8 cellular contexts compared by ENCODE assay signal in the genomic region with DNA sequence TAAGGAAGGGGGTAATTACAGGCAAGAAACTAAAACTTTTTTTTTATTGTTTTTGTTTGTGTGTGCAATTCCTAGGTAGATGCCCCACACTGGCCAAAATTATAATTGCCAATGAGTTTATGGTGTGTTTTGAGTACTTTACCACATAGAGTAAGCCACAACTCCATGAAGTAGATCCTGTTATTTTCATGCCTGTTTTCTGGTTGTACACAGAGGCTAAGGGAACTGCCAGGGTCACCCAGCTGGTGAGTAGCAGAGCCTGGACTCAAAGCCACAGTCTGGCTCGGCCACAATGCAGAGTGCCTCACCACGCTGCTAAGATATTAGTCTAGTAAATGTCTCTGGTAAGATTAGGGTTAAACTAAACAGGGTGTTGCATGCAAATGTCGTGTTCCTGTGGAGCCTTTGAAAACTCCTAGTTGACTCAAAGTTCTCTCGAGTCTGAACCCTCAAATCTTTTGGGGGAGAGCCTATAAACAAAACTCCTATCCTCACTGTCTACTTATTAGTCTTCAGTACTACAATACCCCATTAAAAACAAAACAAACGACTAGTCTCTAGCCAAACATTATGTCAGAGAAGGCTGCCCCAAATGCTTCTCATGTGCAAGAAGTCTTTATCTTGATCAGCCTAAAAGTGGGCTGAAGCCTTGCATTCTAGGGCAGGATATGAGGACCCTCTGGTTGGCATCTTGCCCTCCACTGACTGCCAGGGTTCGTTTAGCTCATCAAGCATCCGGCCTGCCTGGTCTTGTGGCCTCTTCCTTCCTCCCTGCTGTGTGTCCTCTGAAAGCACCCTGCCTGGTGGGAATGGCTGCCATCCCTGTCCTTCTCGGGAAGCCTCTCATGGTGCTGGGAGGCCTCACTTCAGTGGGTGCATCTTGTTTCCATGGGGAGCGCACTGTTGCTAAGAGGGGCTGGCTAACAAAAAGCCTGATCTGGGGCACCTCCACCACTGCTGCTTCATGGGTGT. TPM values are rescaled to one million over a fixed set of nuclear protein-coding genes. Genes with fewer than 3 reads are reported as not detected.
DNase-seq lines count a peak whose midpoint lies in the region; ATAC-seq and TF ChIP-seq lines count a peak whose summit lies in the region.

No MANE protein-coding gene starts in this region.

- H3K9me3 ChIP-seq in heart left ventricle (no peaks in the 10 kb centered on the region), upper lobe of left lung (no peaks in the 10 kb centered on the region)

- no peak for TF ChIP-seq EP300 in upper lobe of left lung (IDR thresholded peaks at IDR 0.05)

- TF ChIP-seq POLR2A in heart left ventricle (IDR thresholded peaks at IDR 0.05): no peak
- no peak for TF ChIP-seq POLR2A in upper lobe of left lung (IDR thresholded peaks at IDR 0.05)

- H3K4me3 ChIP-seq in heart left ventricle: no peak overlapping the region
- no peak overlapping the region for H3K4me3 ChIP-seq in upper lobe of left lung

- H3K4me1 ChIP-seq in heart left ventricle (peaks cover 0 to 79% (median 40%) of the 10 kb centered on the region in 12 donors), upper lobe of left lung (peaks cover 50 to 73% (median 52%) of the 10 kb centered on the region in 4 donors)

- TF ChIP-seq CTCF in heart left ventricle (IDR thresholded peaks at IDR 0.05): no peak
- no peak for TF ChIP-seq CTCF in upper lobe of left lung (IDR thresholded peaks at IDR 0.05)

- 42 to 51% (median 47%) methylated on average over 9 of the region's 9 CpGs for WGBS in heart left ventricle, 4 donors
- 36 to 39% methylated on average over 9 of the region's 9 CpGs for WGBS in upper lobe of left lung, 2 donors

- intact Hi-C loops in heart left ventricle (cut with DNase I): no loop called here
- intact Hi-C loops in cardiac septum (cut with DNase I): no loop called here

- H3K36me3 ChIP-seq in heart left ventricle (no peaks in the 10 kb centered on the region), upper lobe of left lung (no peaks in the 10 kb centered on the region)

- DNase-seq in heart left ventricle (peak; percentile 44 to 76 (median 66)), cardiac septum (ENCODE audit: low spot score) (no peak), foreskin melanocyte (peak; percentile 67), upper lobe of left lung (peak in 1 of 2 donors; percentile 63), 8988T (no peak)
- no peak for DNase-seq in stimulated activated naive CD4-positive, alpha-beta T cell (lab: John Stamatoyannopoulos, UW)

- no peak for ATAC-seq in heart left ventricle
- ATAC-seq in HG03571 (IDR thresholded peaks at IDR 0.05; ENCODE audit: unreplicated experiment): peak; percentile 24
- ATAC-seq in upper lobe of left lung (ENCODE audit: low FRiP score in 2 of 2): no peak
- ATAC-seq in GM19397 (IDR thresholded peaks at IDR 0.05; ENCODE audit: unreplicated experiment): no peak

- H3K27me3 ChIP-seq in heart left ventricle (no peaks in the 10 kb centered on the region), upper lobe of left lung (no peaks in the 10 kb centered on the region)

- H3K27ac ChIP-seq in heart left ventricle (peak overlapping the region in 8 of 12 donors; percentile 2 to 71 (median 10)), upper lobe of left lung (peak overlapping the region; percentile 25 to 68 (median 34))

RNA-seq across cellular contexts. Expression of a gene that starts 4.2 kb away (rescaled TPM):
- total RNA-seq in heart left ventricle (10 to 100 TPM; 40.4 to 79.9 (median 48.2) TPM), cardiac septum (49.2 TPM), upper lobe of left lung (100 to 1,000 TPM in 1 of 6 donors, 10 to 100 TPM in 5; 49.9 to 108 (median 63.8) TPM)
- 10 to 100 TPM; 33.4 to 51.5 TPM for polyA plus RNA-seq in heart left ventricle

Comparison
In these comparisons a context has a peak if more than half of its experiments do, and no peak if none do; other contexts are left out.
1. DNase-seq: peak in heart left ventricle (5 of 5) and foreskin melanocyte (single experiment); none in cardiac septum (single experiment), stimulated activated naive CD4-positive, alpha-beta T cell (0 of 6) and 8988T (single experiment).